In the genomic region with DNA sequence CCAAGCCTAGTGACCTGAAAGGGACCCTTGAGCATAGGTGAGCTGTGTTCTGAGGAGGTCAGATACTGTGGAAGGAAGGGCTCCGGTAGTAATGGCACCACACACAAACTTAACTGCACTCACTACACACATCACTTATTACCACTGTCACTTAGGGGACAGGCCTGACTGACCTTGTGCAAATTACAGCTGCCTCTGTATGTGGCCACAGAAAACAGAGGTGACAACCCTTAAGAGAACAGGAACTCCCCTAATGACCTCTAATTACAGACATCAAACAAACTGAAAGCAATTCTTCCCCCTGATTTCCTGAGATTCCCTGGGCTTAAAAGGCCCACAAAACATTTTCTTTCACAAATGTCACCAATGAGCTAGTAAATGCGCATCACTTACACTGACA, we compare ENCODE assay signal across 20 cellular contexts.
DNase-seq lines count a peak whose midpoint lies in the region; ATAC-seq and TF ChIP-seq lines count a peak whose summit lies in the region.
"Had no signal": no experiment of that assay in that cellular context is flagged by ENCODE, and none has a peak within 500 bp of the region (broad histone marks: within the 10 kb centered on the region; RNA-seq: fewer than 3 reads in every experiment).

No MANE protein-coding gene starts in this region.

- no peak overlapping the region for H3K4me3 Mint-ChIP-seq in stimulated activated memory B cell treated with anti-CD40 and anti-IgM and Interleukin-4, amounts not matched to agents 10 μg/mL and 1 μg/mL and 100 μg/mL, for 72 hours
- H3K4me3 Mint-ChIP-seq: memory B cell, nephron had no signal

- H3K9me2 ChIP-seq in neural cell (ENCODE audit: insufficient read depth, low read length): no peaks in the 10 kb centered on the region

- no peak overlapping the region for H3K27ac Mint-ChIP-seq in stimulated activated memory B cell treated with anti-CD40 and anti-IgM and Interleukin-4, amounts not matched to agents 10 μg/mL and 1 μg/mL and 100 μg/mL, for 72 hours
- H3K27ac Mint-ChIP-seq: memory B cell had no signal

- no peaks in the 10 kb centered on the region for H3K9me3 ChIP-seq in neural cell (ENCODE audit: low read length)
- H3K9me3 ChIP-seq: BE2C, tibial artery had no signal

- no peaks in the 10 kb centered on the region for H3K36me3 Mint-ChIP-seq in stimulated activated memory B cell treated with anti-CD40 and anti-IgM and Interleukin-4, amounts not matched to agents 10 μg/mL and 1 μg/mL and 100 μg/mL, for 72 hours
- H3K36me3 Mint-ChIP-seq: memory B cell had no signal

- no peak for TF ChIP-seq EP300 in neural cell (conservative IDR thresholded peaks at IDR 0.05; ENCODE audit: poor library complexity, severe bottlenecking)

- no peaks in the 10 kb centered on the region for H3K27me3 ChIP-seq in neural cell (ENCODE audit: insufficient read depth, low read depth, low read length)
- H3K27me3 ChIP-seq: BE2C, tibial artery had no signal

- no peaks in the 10 kb centered on the region for H4K20me1 ChIP-seq in neural cell (ENCODE audit: insufficient read depth)

- no peak for TF ChIP-seq CTCF in neural cell (IDR thresholded peaks at IDR 0.05; ENCODE audit: poor library complexity, severe bottlenecking)

- peak; percentile 76 for DNase-seq in SW480 (ENCODE audit: low spot score)
- DNase-seq in SKM-1 treated with dmso at 0.1 percent for 144 hours (lab: John Stamatoyannopoulos, UW; ENCODE audit: unreplicated experiment): no peak
- no peak for DNase-seq in stimulated activated naive CD8-positive, alpha-beta T cell treated with anti-CD3 and anti-CD28 coated beads, Interleukin-15, Interleukin-2, amounts not matched to agents 100 U/mL and 50 U/mL, for 24 hours
- no peak for DNase-seq in activated CD4-positive, CD25-positive, alpha-beta regulatory T cell (lab: John Stamatoyannopoulos, UW)
- DNase-seq: activated CD4-positive, alpha-beta T cell treated with anti-CD3 and anti-CD28 coated beads, Interleukin-2, amount 50 U/mL, for 48 hours; activated T-cell treated with anti-CD3 and anti-CD28 coated beads for 4 hours; amygdala; BE2C; Karpas-422; RPMI8226; stimulated activated CD4-positive, alpha-beta T cell treated with anti-CD3 and anti-CD28 coated beads, Interleukin-12 subunit alpha, Interleukin-12 subunit beta, amount 100 ng/mL, for 4 hours; T-helper 1 cell; tibial artery had no signal

- no peak overlapping the region for H3K27ac ChIP-seq in neural cell (ENCODE audit: low read length)
- H3K27ac ChIP-seq: tibial artery had no signal

- ATAC-seq in GM18870 (IDR thresholded peaks at IDR 0.05; ENCODE audit: unreplicated experiment): peak; percentile 47
- peak; percentile 58 for ATAC-seq in HG03175 (IDR thresholded peaks at IDR 0.05; ENCODE audit: unreplicated experiment)
- no peak for ATAC-seq in stimulated activated naive CD8-positive, alpha-beta T cell treated with anti-CD3 and anti-CD28 coated beads, Interleukin-15, Interleukin-2, amounts not matched to agents 100 U/mL and 50 U/mL, for 24 hours
- no peak for ATAC-seq in stimulated activated memory B cell treated with anti-CD40 and anti-IgM and Interleukin-4, amounts not matched to agents 10 μg/mL and 1 μg/mL and 100 μg/mL, for 72 hours
- ATAC-seq: HCT116 had no signal

- no peak overlapping the region for H3K4me3 ChIP-seq in neural cell (ENCODE audit: low read length)
- H3K4me3 ChIP-seq: tibial artery had no signal

- no peaks in the 10 kb centered on the region for H3K79me2 ChIP-seq in neural cell (replicated peaks; ENCODE audit: insufficient read depth, low read length)

- no peaks in the 10 kb centered on the region for H3F3A ChIP-seq in neural cell (ENCODE audit: insufficient read depth, low read length, poor library complexity, severe bottlenecking)

- H3K27me3 Mint-ChIP-seq in stimulated activated memory B cell treated with anti-CD40 and anti-IgM and Interleukin-4, amounts not matched to agents 10 μg/mL and 1 μg/mL and 100 μg/mL, for 72 hours: no peaks in the 10 kb centered on the region
- H3K27me3 Mint-ChIP-seq: memory B cell had no signal

- no peak overlapping the region for H3K9ac ChIP-seq in neural cell (ENCODE audit: low read length)

- H3K4me2 ChIP-seq in neural cell (ENCODE audit: low read length): no peak overlapping the region

- no peak for TF ChIP-seq RAD21 in neural cell (conservative IDR thresholded peaks at IDR 0.05)

- no peaks in the 10 kb centered on the region for H3K36me3 ChIP-seq in neural cell (ENCODE audit: insufficient read depth, low read length)
- H3K36me3 ChIP-seq: BE2C, tibial artery had no signal

- H2AFZ ChIP-seq in neural cell (ENCODE audit: low read depth, low read length): no peak overlapping the region

- H3K4me1 Mint-ChIP-seq in stimulated activated memory B cell treated with anti-CD40 and anti-IgM and Interleukin-4, amounts not matched to agents 10 μg/mL and 1 μg/mL and 100 μg/mL, for 72 hours: no peaks in the 10 kb centered on the region
- H3K4me1 Mint-ChIP-seq: memory B cell had no signal

- peaks cover 8% of the 10 kb centered on the region for H3K9me3 Mint-ChIP-seq in stimulated activated memory B cell treated with anti-CD40 and anti-IgM and Interleukin-4, amounts not matched to agents 10 μg/mL and 1 μg/mL and 100 μg/mL, for 72 hours
- H3K9me3 Mint-ChIP-seq: memory B cell had no signal

TF ChIP-seq in neural cell, 6 proteins besides CTCF, POLR2A, EP300 and RAD21:
- TF ChIP-seq POLR2AphosphoS5 (IDR thresholded peaks at IDR 0.05): peak; percentile 8
- no peak for TF ChIP-seq TAF1 (IDR thresholded peaks at IDR 0.05; ENCODE audit: low read depth)
- TF ChIP-seq EZH2 (IDR thresholded peaks at IDR 0.05; ENCODE audit: borderline replicate concordance, insufficient read depth, low read length, poor library complexity, severe bottlenecking): no peak
- TF ChIP-seq, protein P1, sequence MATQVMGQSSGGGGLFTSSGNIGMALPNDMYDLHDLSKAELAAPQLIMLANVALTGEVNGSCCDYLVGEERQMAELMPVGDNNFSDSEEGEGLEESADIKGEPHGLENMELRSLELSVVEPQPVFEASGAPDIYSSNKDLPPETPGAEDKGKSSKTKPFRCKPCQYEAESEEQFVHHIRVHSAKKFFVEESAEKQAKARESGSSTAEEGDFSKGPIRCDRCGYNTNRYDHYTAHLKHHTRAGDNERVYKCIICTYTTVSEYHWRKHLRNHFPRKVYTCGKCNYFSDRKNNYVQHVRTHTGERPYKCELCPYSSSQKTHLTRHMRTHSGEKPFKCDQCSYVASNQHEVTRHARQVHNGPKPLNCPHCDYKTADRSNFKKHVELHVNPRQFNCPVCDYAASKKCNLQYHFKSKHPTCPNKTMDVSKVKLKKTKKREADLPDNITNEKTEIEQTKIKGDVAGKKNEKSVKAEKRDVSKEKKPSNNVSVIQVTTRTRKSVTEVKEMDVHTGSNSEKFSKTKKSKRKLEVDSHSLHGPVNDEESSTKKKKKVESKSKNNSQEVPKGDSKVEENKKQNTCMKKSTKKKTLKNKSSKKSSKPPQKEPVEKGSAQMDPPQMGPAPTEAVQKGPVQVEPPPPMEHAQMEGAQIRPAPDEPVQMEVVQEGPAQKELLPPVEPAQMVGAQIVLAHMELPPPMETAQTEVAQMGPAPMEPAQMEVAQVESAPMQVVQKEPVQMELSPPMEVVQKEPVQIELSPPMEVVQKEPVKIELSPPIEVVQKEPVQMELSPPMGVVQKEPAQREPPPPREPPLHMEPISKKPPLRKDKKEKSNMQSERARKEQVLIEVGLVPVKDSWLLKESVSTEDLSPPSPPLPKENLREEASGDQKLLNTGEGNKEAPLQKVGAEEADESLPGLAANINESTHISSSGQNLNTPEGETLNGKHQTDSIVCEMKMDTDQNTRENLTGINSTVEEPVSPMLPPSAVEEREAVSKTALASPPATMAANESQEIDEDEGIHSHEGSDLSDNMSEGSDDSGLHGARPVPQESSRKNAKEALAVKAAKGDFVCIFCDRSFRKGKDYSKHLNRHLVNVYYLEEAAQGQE (IDR thresholded peaks at IDR 0.05; ENCODE audit: borderline replicate concordance): no peak
- TF ChIP-seq MXI1 (conservative IDR thresholded peaks at IDR 0.05; ENCODE audit: poor library complexity, severe bottlenecking): no peak
TF ChIP-seq in neural cell: peak in this region for 1.

Comparison
In these comparisons a context has a peak if more than half of its experiments do, and no peak if none do; other contexts are left out.
1. ATAC-seq: peak in GM18870 (single experiment) and HG03175 (single experiment); none in stimulated activated naive CD8-positive, alpha-beta T cell treated with anti-CD3 and anti-CD28 coated beads, Interleukin-15, Interleukin-2, amounts not matched to agents 100 U/mL and 50 U/mL, for 24 hours (single experiment) and stimulated activated memory B cell treated with anti-CD40 and anti-IgM and Interleukin-4, amounts not matched to agents 10 μg/mL and 1 μg/mL and 100 μg/mL, for 72 hours (single experiment).